In the genomic region with DNA sequence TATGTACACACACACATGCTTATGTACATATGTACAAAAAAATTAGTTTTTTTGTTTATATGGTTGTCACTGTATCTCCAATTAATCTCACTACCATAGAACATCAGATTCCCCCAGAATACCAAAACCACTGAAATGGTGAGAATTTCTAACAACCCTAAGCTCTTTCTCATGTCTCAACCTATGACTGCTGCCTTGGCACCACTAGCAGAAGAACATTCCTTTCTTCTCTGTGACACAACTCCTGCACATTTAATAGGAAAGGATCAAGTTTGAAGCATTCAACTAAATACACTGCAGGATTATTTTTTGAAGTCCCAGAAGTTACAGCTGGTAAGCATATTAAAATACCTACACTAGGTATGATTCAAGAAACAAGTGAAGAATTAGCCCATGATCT, we compare ENCODE assay signal across 30 cellular contexts.
"Had no signal": no experiment of that assay in that cellular context is flagged by ENCODE, and none has a peak within 500 bp of the region (broad histone marks: within the 10 kb centered on the region; RNA-seq: fewer than 3 reads in every experiment).

No MANE protein-coding gene starts in this region.

- DNase-seq: activated B cell treated with CpG ODN at 0.5 μM for 24 hours; activated CD4-positive, alpha-beta T cell treated with anti-CD3 and anti-CD28 coated beads for 48 hours; activated CD4-positive, alpha-beta T cell treated with anti-CD3 and anti-CD28 coated beads, Interleukin-2, amount 50 U/mL, for 1 hour; activated CD4-positive, alpha-beta T cell treated with anti-CD3 and anti-CD28 coated beads, Interleukin-2, amount 50 U/mL, for 48 hours; activated CD8-positive, alpha-beta memory T cell treated with anti-CD3 and anti-CD28 coated beads for 24 hours; activated CD8-positive, alpha-beta T cell treated with anti-CD3 and anti-CD28 coated beads for 36 hours; activated effector memory CD4-positive, alpha-beta T cell treated with Interleukin-2 at 50 U/mL for 16 hours; activated gamma-delta T cell treated with Interleukin-2 at 50 U/mL for 16 hours; activated naive CD4-positive, alpha-beta T cell treated with anti-CD3 and anti-CD28 coated beads, Interleukin-2, amount 50 U/mL, for 16 hours; activated naive CD4-positive, alpha-beta T cell treated with Interleukin-2 at 50 U/mL for 16 hours; activated T-cell treated with anti-CD3 and anti-CD28 coated beads, Interleukin-2, amount 50 U/mL, for 4 hours; amniotic stem cell; anterior cingulate cortex; cortex of kidney; dermis blood vessel endothelial cell; effector CD4-positive, alpha-beta T cell; effector memory CD8-positive, alpha-beta T cell; erythroblast; foreskin melanocyte; T-helper 1 cell; T-helper 17 cell; T1000; WERI-Rb-1 had no signal

- H3K9me3 ChIP-seq: breast epithelium, esophagus muscularis mucosa, gastroesophageal sphincter had no signal

- H3K27ac ChIP-seq: breast epithelium, cardiac muscle cell, esophagus muscularis mucosa, gastroesophageal sphincter, WERI-Rb-1 had no signal

- FAIRE-seq: colon had no signal

- ATAC-seq: activated CD4-positive, CD25-positive, alpha-beta regulatory T cell treated with anti-CD3 and anti-CD28 coated beads, Interleukin-2, amount 50 U/mL, for 24 hours; activated CD8-positive, alpha-beta T cell treated with anti-CD3 and anti-CD28 coated beads for 36 hours; activated T-cell treated with anti-CD3 and anti-CD28 coated beads, Interleukin-2, amount 50 U/mL, for 4 hours; activated T-helper 17 cell treated with anti-CD3 and anti-CD28 coated beads, Interleukin-2, amount 50 U/mL, for 72 hours; effector memory CD8-positive, alpha-beta T cell; gastroesophageal sphincter; T-helper 17 cell had no signal

- H3K4me3 ChIP-seq: breast epithelium, cardiac muscle cell, esophagus muscularis mucosa, gastroesophageal sphincter had no signal

- H3K4me1 ChIP-seq: breast epithelium, gastroesophageal sphincter had no signal

- H3K27me3 ChIP-seq: breast epithelium, cardiac muscle cell, esophagus muscularis mucosa, gastroesophageal sphincter had no signal

- H3K36me3 ChIP-seq: breast epithelium, cardiac muscle cell, esophagus muscularis mucosa, gastroesophageal sphincter, WERI-Rb-1 had no signal
